ENCODE assay signal across 30 cellular contexts in the genomic region with DNA sequence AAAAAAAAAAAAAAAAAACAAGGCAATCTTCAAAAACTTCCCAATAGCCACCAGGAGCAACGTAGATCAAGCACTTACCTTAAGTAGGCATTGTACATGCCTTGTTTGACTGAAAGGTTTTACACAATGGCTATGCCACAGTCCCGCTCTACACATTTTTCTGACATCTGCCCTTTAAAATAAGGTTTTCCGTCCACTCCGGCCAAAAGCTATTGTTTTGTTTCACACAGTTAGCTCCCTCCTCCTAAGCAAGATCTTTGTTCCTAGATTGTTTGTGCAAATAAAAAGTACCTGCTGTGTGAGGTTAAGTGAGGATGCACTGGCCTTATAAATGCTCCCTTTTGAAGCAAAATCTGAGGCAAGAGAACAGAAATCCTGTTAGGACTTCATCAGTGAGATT. TPM values are rescaled to one million over a fixed set of nuclear protein-coding genes. Genes with fewer than 3 reads are reported as not detected.
DNase-seq lines count a peak whose midpoint lies in the region; TF ChIP-seq lines count a peak whose summit lies in the region.
"Had no signal": no experiment of that assay in that cellular context is flagged by ENCODE, and none has a peak within 500 bp of the region (broad histone marks: within the 10 kb centered on the region; RNA-seq: fewer than 3 reads in every experiment).

No MANE protein-coding gene starts in this region.

- H3K9me2 ChIP-seq in Karpas-422 (replicated peaks; ENCODE audit: insufficient read depth, low read length), result no peaks in the 10 kb centered on the region

- H3K4me3 ChIP-seq in ACC112 (ENCODE audit: low read depth, low read length), result no peak overlapping the region
- H3K4me3 ChIP-seq in Karpas-422 (ENCODE audit: low read length), result no peak overlapping the region
- H3K4me3 ChIP-seq: ascending aorta, GM23338, heart left ventricle, K562, MG63, Peyer's patch, skin epidermis, testis had no signal

- H3K79me2 ChIP-seq in ACC112 (ENCODE audit: control insufficient read depth, insufficient read depth, low read length, unreplicated experiment) (peaks cover 6% of the 10 kb centered on the region), Karpas-422 (ENCODE audit: low read length) (peaks cover 32% of the 10 kb centered on the region)

- H3K36me3 Mint-ChIP-seq in neural crest cell (ENCODE audit: low read depth), result no peaks in the 10 kb centered on the region
- H3K36me3 Mint-ChIP-seq: activated naive CD8-positive, alpha-beta T cell treated with anti-CD3 and anti-CD28 coated beads for 36 hours had no signal

- H3K27me3 ChIP-seq in ACC112 (ENCODE audit: insufficient read depth, low read length) (no peaks in the 10 kb centered on the region), Karpas-422 (ENCODE audit: low read length) (no peaks in the 10 kb centered on the region)
- H3K27me3 ChIP-seq: ascending aorta, heart left ventricle, MG63, Peyer's patch, testis had no signal

- H3K4me1 ChIP-seq in ACC112 (ENCODE audit: control insufficient read depth, insufficient read depth, low read length, unreplicated experiment) (peaks cover 25% of the 10 kb centered on the region), Karpas-422 (ENCODE audit: low read length) (peaks cover 83% of the 10 kb centered on the region)
- H3K4me1 ChIP-seq: ascending aorta had no signal

- no peak overlapping the region for H3K27ac Mint-ChIP-seq in neural crest cell (ENCODE audit: unreplicated experiment)
- H3K27ac Mint-ChIP-seq: activated CD4-positive, alpha-beta T cell treated with anti-CD3 and anti-CD28 coated beads for 36 hours; activated naive CD8-positive, alpha-beta T cell treated with anti-CD3 and anti-CD28 coated beads for 36 hours; dendritic cell treated with granulocyte-macrophage colony-stimulating factor and Interleukin-4, amounts not matched to agents 40 ng/mL and 50 ng/mL, for 4 days; GM23338 had no signal

- H3K9ac ChIP-seq in Karpas-422 (ENCODE audit: low read length), result 0 out of 2 replicates have a peak overlapping the region, but pooled peaks have one; percentile 20

- H3K36me3 ChIP-seq in ACC112 (ENCODE audit: insufficient read depth, low read length) (no peaks in the 10 kb centered on the region), Karpas-422 (ENCODE audit: insufficient read depth, low read length) (no peaks in the 10 kb centered on the region)
- H3K36me3 ChIP-seq: ascending aorta, heart left ventricle, MG63, Peyer's patch had no signal

- H3K9me3 ChIP-seq in Karpas-422 (ENCODE audit: low read length), result no peaks in the 10 kb centered on the region
- H3K9me3 ChIP-seq: ascending aorta, heart left ventricle, MG63, Peyer's patch, testis had no signal

- H3K4me1 Mint-ChIP-seq in neural crest cell, result peaks cover 61% of the 10 kb centered on the region
- H3K4me1 Mint-ChIP-seq: activated CD4-positive, alpha-beta T cell treated with anti-CD3 and anti-CD28 coated beads for 36 hours had no signal

- H3K27ac ChIP-seq in ACC112 (ENCODE audit: low read depth, low read length), result peak overlapping the region; percentile 4; the same call in 1 of the 2 replicates
- peak overlapping the region; percentile 100 for H3K27ac ChIP-seq in Karpas-422 (ENCODE audit: low read length)
- peak overlapping the region; percentile 79 for H3K27ac ChIP-seq in caudate nucleus (ENCODE audit: low read depth, low read length)
- H3K27ac ChIP-seq: ascending aorta, testis had no signal

- peak overlapping the region; percentile 6 for H3K4me3 Mint-ChIP-seq in neural crest cell
- H3K4me3 Mint-ChIP-seq: activated CD4-positive, alpha-beta T cell treated with anti-CD3 and anti-CD28 coated beads for 36 hours; activated naive CD8-positive, alpha-beta T cell treated with anti-CD3 and anti-CD28 coated beads for 36 hours; central memory CD8-positive, alpha-beta T cell; dendritic cell treated with granulocyte-macrophage colony-stimulating factor and Interleukin-4, amounts not matched to agents 40 ng/mL and 50 ng/mL, for 4 days; GM23338 had no signal

- peak overlapping the region; percentile 95 for H3K4me2 ChIP-seq in Karpas-422 (ENCODE audit: low read depth, low read length, poor library complexity, severe bottlenecking)
- H3K4me2 ChIP-seq: GM23338 had no signal

- no peak for TF ChIP-seq CTCF in neural crest cell (conservative IDR thresholded peaks at IDR 0.05)

- DNase-seq in Karpas-422, result no peak
- no peak for DNase-seq in caudate nucleus (lab: John Stamatoyannopoulos, UW)
- no peak for DNase-seq in neural crest cell (ENCODE audit: low read depth, low spot score)
- DNase-seq in NOMO-1 (lab: John Stamatoyannopoulos, UW; ENCODE audit: unreplicated experiment in 2 of 2), result no peak
- no peak for DNase-seq in posterior vena cava (ENCODE audit: low spot score)
- DNase-seq in SHP77 (lab: John Stamatoyannopoulos, UW), result no peak
- DNase-seq: activated CD4-positive, alpha-beta T cell treated with anti-CD3 and anti-CD28 coated beads for 36 hours; activated naive CD8-positive, alpha-beta T cell treated with anti-CD3 and anti-CD28 coated beads for 36 hours; DMS153; foreskin melanocyte; heart left ventricle; HFFc6; islet precursor cell; left ventricle myocardium superior; NCI-H1930; NCI-H526 treated with DMSO at 0.1 percent for 48 hours; nucleus accumbens; Peyer's patch; SHP77 treated with DMSO at 0.1 percent for 48 hours; stimulated activated naive CD4-positive, alpha-beta T cell; T-helper 9 cell; testis had no signal

- H2AFZ ChIP-seq in ACC112 (ENCODE audit: low read length, unreplicated experiment) (peak overlapping the region; percentile 30), Karpas-422 (ENCODE audit: low read length) (no peak overlapping the region)
- H2AFZ ChIP-seq: GM23338 had no signal

- no peaks in the 10 kb centered on the region for H3K27me3 Mint-ChIP-seq in neural crest cell (ENCODE audit: low read depth)
- H3K27me3 Mint-ChIP-seq: central memory CD8-positive, alpha-beta T cell had no signal

- intact Hi-C loops in posterior vena cava (cut with DNase I), result no loop called here

- H4K20me1 ChIP-seq in Karpas-422 (ENCODE audit: insufficient read depth, low read depth, low read length), result no peaks in the 10 kb centered on the region

- H3K9me3 Mint-ChIP-seq in neural crest cell, result no peaks in the 10 kb centered on the region
- H3K9me3 Mint-ChIP-seq: activated naive CD8-positive, alpha-beta T cell treated with anti-CD3 and anti-CD28 coated beads for 36 hours; central memory CD8-positive, alpha-beta T cell; dendritic cell treated with granulocyte-macrophage colony-stimulating factor and Interleukin-4, amounts not matched to agents 40 ng/mL and 50 ng/mL, for 4 days; GM23338; HFFc6 had no signal

RNA-seq across cellular contexts. Expression of gene SCD5, which starts 11.8 kb away (rescaled TPM):
- 14.0 and 14.9 TPM in 2 replicates for total RNA-seq in Karpas-422 (2014; rRNA removed; shearing (Covaris generic); ENCODE audit: low replicate concordance)
- total RNA-seq in neural crest cell, result 39.5 and 40.7 TPM in 2 replicates
- total RNA-seq in posterior vena cava, result 10 to 100 TPM; 11.9 to 16.7 TPM

Comparison
In these comparisons a context has a peak if more than half of its experiments do, and no peak if none do; other contexts are left out.
1. H3K27ac ChIP-seq: peak in every context shown above with its lines; median percentile 100 in Karpas-422; 79 in caudate nucleus; 4 in ACC112.